In genomic region chr10:133378251-133379096, GRCh38 we compare ENCODE assay signal across 2 cellular contexts.
TF ChIP-seq lines count a peak whose summit lies in the region.

No MANE protein-coding gene starts in this region.

TF ChIP-seq in HEK293T, 16 proteins besides CTCF, POLR2A, EP300 and RAD21:
- TF ChIP-seq ARNT (IDR thresholded peaks at IDR 0.05) (no peak), LEF1 (IDR thresholded peaks at IDR 0.05; ENCODE audit: borderline replicate concordance) (no peak), FOXA1 (IDR thresholded peaks at IDR 0.05) (no peak), HDGF (IDR thresholded peaks at IDR 0.05; ENCODE audit: borderline replicate concordance) (no peak), FOXM1 (IDR thresholded peaks at IDR 0.05; ENCODE audit: borderline replicate concordance) (no peak), ZNF384 (IDR thresholded peaks at IDR 0.05) (no peak), L3MBTL2 (conservative IDR thresholded peaks at IDR 0.05) (peak; percentile 53), SP1 (IDR thresholded peaks at IDR 0.05) (peak; percentile 44; the same call in 1 of the 2 replicates)

TF ChIP-seq in H1, 55 proteins besides CTCF, POLR2A, EP300 and RAD21:
- TF ChIP-seq JUND (IDR thresholded peaks at IDR 0.05; ENCODE audit: low read length): no peak
- TF ChIP-seq SUZ12 (IDR thresholded peaks at IDR 0.05; ENCODE audit: low read length): peak; percentile 67
- TF ChIP-seq RXRA (IDR thresholded peaks at IDR 0.05; ENCODE audit: insufficient read depth, low read depth, low read length): no peak
- TF ChIP-seq SP2 (IDR thresholded peaks at IDR 0.05; ENCODE audit: low read length): no peak
- TF ChIP-seq MAX (IDR thresholded peaks at IDR 0.05): no peak
- TF ChIP-seq HDAC6 (IDR thresholded peaks at IDR 0.05; ENCODE audit: low read depth, low read length): no peak
- no peak for TF ChIP-seq CHD2 (IDR thresholded peaks at IDR 0.05; ENCODE audit: low read length)
- TF ChIP-seq CEBPB (IDR thresholded peaks at IDR 0.05; ENCODE audit: low read depth, low read length): no peak
- TF ChIP-seq BRCA1 (IDR thresholded peaks at IDR 0.05; ENCODE audit: low read depth, low read length): no peak
- TF ChIP-seq TEAD4 (IDR thresholded peaks at IDR 0.05; ENCODE audit: low read depth, low read length): no peak
- no peak for TF ChIP-seq BCL11A (IDR thresholded peaks at IDR 0.05; ENCODE audit: low read depth in 2 of 2, low read length in 2 of 2)
- TF ChIP-seq PHF8 (conservative IDR thresholded peaks at IDR 0.05; ENCODE audit: low read depth, low read length): peak; percentile 38; the same call in 1 of the 2 replicates
- TF ChIP-seq RNF2 (IDR thresholded peaks at IDR 0.05; ENCODE audit: borderline replicate concordance, low read depth, low read length, missing control alignments, poor library complexity, severe bottlenecking): no peak
- TF ChIP-seq CTBP2 (IDR thresholded peaks at IDR 0.05; ENCODE audit: borderline replicate concordance, insufficient read depth, insufficient read length, low read length): no peak
- no peak for TF ChIP-seq TAF1 (IDR thresholded peaks at IDR 0.05; ENCODE audit: low read depth, low read length)
- no peak for TF ChIP-seq GABPA (IDR thresholded peaks at IDR 0.05; ENCODE audit: borderline replicate concordance, insufficient read depth, low read length)
- peak in 1 of 2 experiments; percentile 57; a peak in 1 of 4 replicates for TF ChIP-seq HDAC2 (IDR thresholded peaks at IDR 0.05; ENCODE audit: borderline replicate concordance in 1 of 2, low read depth in 2 of 2, low read length in 2 of 2)
- TF ChIP-seq EZH2 (IDR thresholded peaks at IDR 0.05; ENCODE audit: low read depth, low read length, severe bottlenecking): peak; percentile 55
- TF ChIP-seq E2F6 (IDR thresholded peaks at IDR 0.05): 0 out of 2 replicates have a peak, but pooled peaks have one; percentile 16
- peak; percentile 80 for TF ChIP-seq KDM4A (IDR thresholded peaks at IDR 0.05; ENCODE audit: low read depth, low read length, severe bottlenecking)
- 0 out of 2 replicates have a peak, but pooled peaks have one; percentile 12 for TF ChIP-seq SP4 (IDR thresholded peaks at IDR 0.05; ENCODE audit: low read length)
- no peak for TF ChIP-seq CBX5 (IDR thresholded peaks at IDR 0.05; ENCODE audit: low read depth, low read length)
- no peak for TF ChIP-seq KDM1A (IDR thresholded peaks at IDR 0.05; ENCODE audit: borderline replicate concordance, low read length)
